34 cellular contexts compared by ENCODE assay signal in genomic region chr15:28182216-28182615, GRCh38.
"Had no signal": no experiment of that assay in that cellular context is flagged by ENCODE, and none has a peak within 500 bp of the region (broad histone marks: within the 10 kb centered on the region; RNA-seq: fewer than 3 reads in every experiment).

No MANE protein-coding gene starts in this region.

- H3K9me3 Mint-ChIP-seq: activated B cell treated with CpG ODN at 0.5 μM for 24 hours; activated CD4-positive, alpha-beta memory T cell treated with anti-CD3 and anti-CD28 coated beads for 36 hours; activated naive CD4-positive, alpha-beta T cell treated with anti-CD3 and anti-CD28 coated beads, Interleukin-2, amount 10 ng/mL, durations not matched to agents 7 days and 5 days; activated naive CD8-positive, alpha-beta T cell treated with anti-CD3 and anti-CD28 coated beads, Interleukin-2, amount 50 U/mL, for 24 hours; T-cell had no signal

- DNase-seq: activated B cell treated with CpG ODN at 0.5 μM for 24 hours; activated CD4-positive, alpha-beta memory T cell treated with anti-CD3 and anti-CD28 coated beads for 36 hours; activated CD4-positive, alpha-beta T cell treated with anti-CD3 and anti-CD28 coated beads for 4 hours; activated CD4-positive, alpha-beta T cell treated with anti-CD3 and anti-CD28 coated beads, Interleukin-2, amount 50 U/mL, for 1 hour; activated CD4-positive, CD25-positive, alpha-beta regulatory T cell treated with anti-CD3 and anti-CD28 coated beads, Interleukin-2, amount 50 U/mL, for 72 hours; activated CD8-positive, alpha-beta memory T cell treated with anti-CD3 and anti-CD28 coated beads, Interleukin-2, amount 50 U/mL, for 4 hours; activated effector memory CD4-positive, alpha-beta T cell treated with Interleukin-2 at 50 U/mL for 16 hours; activated naive CD4-positive, alpha-beta T cell treated with anti-CD3 and anti-CD28 coated beads, Interleukin-2, amount 10 ng/mL, durations not matched to agents 7 days and 5 days; activated naive CD8-positive, alpha-beta T cell treated with anti-CD3 and anti-CD28 coated beads, Interleukin-2, amount 50 U/mL, for 24 hours; activated T-cell treated with anti-CD3 and anti-CD28 coated beads for 4 hours; activated T-cell treated with anti-CD3 and anti-CD28 coated beads, Interleukin-2, amount 50 U/mL, for 48 hours; anterior cingulate cortex; brain microvascular endothelial cell; IMR-90; NCI-H1105; NCI-H1417 treated with DMSO at 0.1 percent for 48 hours; NCI-H187 treated with DMSO at 0.1 percent for 48 hours; NCI-H2081 treated with DMSO at 0.1 percent for 48 hours; NCI-H226; NCI-H446 treated with DMSO at 0.1 percent for 48 hours; NCI-H524 treated with DMSO at 0.1 percent for 48 hours; NK-92 treated with Interleukin-12 subunit alpha and Interleukin-12 subunit beta, amount 100 ng/mL, for 24 hours; PC-3; SIG-M5; T-cell; T-helper 2 cell; T-helper 9 cell had no signal

- H3K27me3 ChIP-seq: brain microvascular endothelial cell had no signal

- H3K4me3 Mint-ChIP-seq: activated B cell treated with CpG ODN at 0.5 μM for 24 hours; activated CD4-positive, alpha-beta memory T cell treated with anti-CD3 and anti-CD28 coated beads for 36 hours; activated naive CD4-positive, alpha-beta T cell treated with anti-CD3 and anti-CD28 coated beads, Interleukin-2, amount 10 ng/mL, durations not matched to agents 7 days and 5 days; activated naive CD8-positive, alpha-beta T cell; activated naive CD8-positive, alpha-beta T cell treated with anti-CD3 and anti-CD28 coated beads, Interleukin-2, amount 50 U/mL, for 24 hours; T-cell had no signal

- FAIRE-seq: K562, RCC 7860 had no signal

- H3K4me1 Mint-ChIP-seq: activated B cell treated with CpG ODN at 0.5 μM for 24 hours; activated naive CD4-positive, alpha-beta T cell treated with anti-CD3 and anti-CD28 coated beads, Interleukin-2, amount 10 ng/mL, durations not matched to agents 7 days and 5 days; activated naive CD8-positive, alpha-beta T cell treated with anti-CD3 and anti-CD28 coated beads, Interleukin-2, amount 50 U/mL, for 24 hours; T-cell had no signal

- H3K27ac Mint-ChIP-seq: activated B cell treated with CpG ODN at 0.5 μM for 24 hours; activated CD4-positive, alpha-beta memory T cell treated with anti-CD3 and anti-CD28 coated beads for 36 hours; activated naive CD4-positive, alpha-beta T cell treated with anti-CD3 and anti-CD28 coated beads, Interleukin-2, amount 10 ng/mL, durations not matched to agents 7 days and 5 days; activated naive CD8-positive, alpha-beta T cell; activated naive CD8-positive, alpha-beta T cell treated with anti-CD3 and anti-CD28 coated beads, Interleukin-2, amount 50 U/mL, for 24 hours; T-cell had no signal

- ATAC-seq: activated naive CD8-positive, alpha-beta T cell treated with anti-CD3 and anti-CD28 coated beads, Interleukin-2, amount 50 U/mL, for 24 hours; K562; PC-3; Right ventricle myocardium inferior; SK-N-SH treated with all-trans-retinoic acid at 6 μM for 48 hours; T-cell had no signal

- H3K4me3 ChIP-seq: K562 had no signal

- H3K27me3 Mint-ChIP-seq: activated B cell treated with CpG ODN at 0.5 μM for 24 hours; activated CD4-positive, alpha-beta memory T cell treated with anti-CD3 and anti-CD28 coated beads for 36 hours; activated naive CD4-positive, alpha-beta T cell treated with anti-CD3 and anti-CD28 coated beads, Interleukin-2, amount 10 ng/mL, durations not matched to agents 7 days and 5 days; activated naive CD8-positive, alpha-beta T cell; activated naive CD8-positive, alpha-beta T cell treated with anti-CD3 and anti-CD28 coated beads, Interleukin-2, amount 50 U/mL, for 24 hours; T-cell had no signal

- H3K27ac ChIP-seq: brain microvascular endothelial cell, RWPE1, VCaP had no signal
